18 cellular contexts compared by ENCODE assay signal in the genomic region with DNA sequence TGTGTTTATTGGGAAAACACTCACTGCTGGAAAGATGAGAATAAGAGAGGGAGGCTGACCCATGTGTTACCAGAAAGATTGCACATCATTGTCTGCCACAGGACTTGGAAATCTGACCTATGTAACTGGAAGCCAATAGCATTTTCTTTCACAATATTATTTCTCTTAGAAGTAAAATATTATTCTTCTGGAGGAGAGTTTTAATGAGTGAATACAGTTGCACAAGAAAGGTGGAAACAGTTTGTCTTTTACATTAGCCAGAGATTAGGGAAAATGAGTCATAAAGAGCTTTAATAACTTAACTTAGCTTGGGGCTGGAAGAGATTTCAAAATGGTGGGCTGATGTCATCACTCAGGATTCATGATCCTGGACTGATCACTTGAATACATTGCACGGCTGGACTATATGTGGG. TPM values are rescaled to one million over a fixed set of nuclear protein-coding genes. Genes with fewer than 3 reads are reported as not detected.
A peak's percentile ranks its signal among the peaks of the same experiment; 100 is the strongest.
DNase-seq lines count a peak whose midpoint lies in the region; ATAC-seq and TF ChIP-seq lines count a peak whose summit lies in the region.
"Had no signal": no experiment of that assay in that cellular context is flagged by ENCODE, and none has a peak within 500 bp of the region (broad histone marks: within the 10 kb centered on the region; RNA-seq: fewer than 3 reads in every experiment).

No MANE protein-coding gene starts in this region.

- H3K27ac Mint-ChIP-seq in effector memory CD8-positive, alpha-beta T cell, result no peak overlapping the region
- H3K27ac Mint-ChIP-seq: activated T-helper 17 cell treated with anti-CD3 and anti-CD28 coated beads, Interleukin-2, amount 50 U/mL, for 72 hours; CD8-positive, alpha-beta memory T cell; T-cell had no signal

- no peaks in the 10 kb centered on the region for H3K9me3 ChIP-seq in body of pancreas

- no peaks in the 10 kb centered on the region for H3K36me3 Mint-ChIP-seq in effector memory CD8-positive, alpha-beta T cell (ENCODE audit: insufficient read depth)
- H3K36me3 Mint-ChIP-seq: CD8-positive, alpha-beta memory T cell; T-cell had no signal

- in situ Hi-C loops in ACHN (cut with HindIII; ENCODE audit: low pct_ligation_motif_present, low pct_unique_long_range_greater_than_20kb, low sequenced_read_pairs), result no loop called here

- no peaks in the 10 kb centered on the region for H3K27me3 ChIP-seq in body of pancreas

- peak; percentile 33 for ATAC-seq in body of pancreas
- ATAC-seq in effector memory CD8-positive, alpha-beta T cell (replicated peaks), result no peak
- no peak for ATAC-seq in HG02870 (IDR thresholded peaks at IDR 0.05; ENCODE audit: unreplicated experiment)
- ATAC-seq: activated T-helper 17 cell treated with anti-CD3 and anti-CD28 coated beads, Interleukin-2, amount 50 U/mL, for 72 hours; stimulated activated naive CD8-positive, alpha-beta T cell treated with anti-CD3 and anti-CD28 coated beads, Interleukin-15, Interleukin-2, amounts not matched to agents 100 U/mL and 50 U/mL, for 24 hours; T-cell had no signal

- WGBS in body of pancreas, 2 donors, result 97 to 100% methylated on average over 1 of the region's 1 CpG

- H3K36me3 ChIP-seq in body of pancreas (replicated peaks in 1 of 2; ENCODE audit: insufficient read depth in 1 of 2, low read depth in 2 of 2), result no peaks in the 10 kb centered on the region

- H3K9me3 Mint-ChIP-seq in effector memory CD8-positive, alpha-beta T cell, result peaks cover 0 to 2% of the 10 kb centered on the region in 2 donors

- no peak overlapping the region for H3K4me3 ChIP-seq in body of pancreas
- no peak overlapping the region for H3K4me3 ChIP-seq in fibroblast of villous mesenchyme (ENCODE audit: low read depth, low read length)
- H3K4me3 ChIP-seq: coronary artery had no signal

- DNase-seq in HCEC 1CT, result peak; percentile 74
- DNase-seq in body of pancreas, result no peak
- peak; percentile 97 for DNase-seq in fibroblast of villous mesenchyme (ENCODE audit: low read depth)
- DNase-seq in stromal cell of bone marrow (ENCODE audit: low read depth), result peak; percentile 66
- no peak for DNase-seq in effector memory CD8-positive, alpha-beta T cell
- no peak for DNase-seq in ACHN
- no peak for DNase-seq in NCI-H1417 (lab: John Stamatoyannopoulos, UW)
- DNase-seq: CD8-positive, alpha-beta memory T cell; KG1; NCI-H1105 treated with DMSO at 0.1 percent for 48 hours; NCI-H2171; stimulated activated CD4-positive, alpha-beta T cell treated with anti-CD3 and anti-CD28 coated beads, Interleukin-12 subunit alpha, Interleukin-12 subunit beta, amount 100 ng/mL, for 4 hours; stimulated activated naive CD8-positive, alpha-beta T cell treated with anti-CD3 and anti-CD28 coated beads, Interleukin-15, Interleukin-2, amounts not matched to agents 100 U/mL and 50 U/mL, for 24 hours; T-cell had no signal

- peaks cover 0 to 2% of the 10 kb centered on the region in 2 donors for H3K27me3 Mint-ChIP-seq in effector memory CD8-positive, alpha-beta T cell

- H3K4me3 Mint-ChIP-seq in effector memory CD8-positive, alpha-beta T cell, result no peak overlapping the region
- H3K4me3 Mint-ChIP-seq: activated T-helper 17 cell treated with anti-CD3 and anti-CD28 coated beads, Interleukin-2, amount 50 U/mL, for 72 hours; CD8-positive, alpha-beta memory T cell; T-cell had no signal

- TF ChIP-seq CTCF in body of pancreas (IDR thresholded peaks at IDR 0.05), result no peak
- TF ChIP-seq CTCF in fibroblast of villous mesenchyme (IDR thresholded peaks at IDR 0.05; ENCODE audit: insufficient read depth, low read depth, low read length), result no peak

- intact Hi-C loops in body of pancreas (cut with DNase I), result no loop called here

- H3K4me1 Mint-ChIP-seq in effector memory CD8-positive, alpha-beta T cell (ENCODE audit: low read depth in 2 of 2), result no peaks in the 10 kb centered on the region
- H3K4me1 Mint-ChIP-seq: activated T-helper 17 cell treated with anti-CD3 and anti-CD28 coated beads, Interleukin-2, amount 50 U/mL, for 72 hours; CD8-positive, alpha-beta memory T cell; T-cell had no signal

- no peak overlapping the region for H3K27ac ChIP-seq in body of pancreas

- H3K4me1 ChIP-seq in body of pancreas, result peaks cover 9% of the 10 kb centered on the region

- no peak for TF ChIP-seq POLR2A in body of pancreas (IDR thresholded peaks at IDR 0.05)

RNA-seq across cellular contexts. Expression of a gene that starts 31.5 kb away (rescaled TPM):
- total RNA-seq in body of pancreas (10 to 100 TPM; 15.2 to 17.1 TPM), fibroblast of villous mesenchyme (0.43 and 1.3 TPM in 2 replicates)
- total RNA-seq: activated CD8-positive, alpha-beta memory T cell treated with anti-CD3 and anti-CD28 coated beads for 36 hours; activated T-helper 17 cell treated with anti-CD3 and anti-CD28 coated beads, Interleukin-2, amount 50 U/mL, for 72 hours; CD8-positive, alpha-beta memory T cell had no signal

Comparison
In these comparisons a context has a peak if more than half of its experiments do, and no peak if none do; other contexts are left out.
1. DNase-seq: peak in HCEC 1CT (single experiment), fibroblast of villous mesenchyme (single experiment) and stromal cell of bone marrow (single experiment); none in body of pancreas (0 of 4), effector memory CD8-positive, alpha-beta T cell (0 of 3), ACHN (single experiment) and NCI-H1417 (0 of 3).